2 cellular contexts compared by ENCODE assay signal in genomic region chr2:208069186-208069585, GRCh38.
TF ChIP-seq lines count a peak whose summit lies in the region.

No MANE protein-coding gene starts in this region.

TF ChIP-seq in SK-N-SH, 30 proteins besides CTCF, POLR2A, EP300 and RAD21 (continued from another document):
- no peak for TF ChIP-seq REST (IDR thresholded peaks at IDR 0.05; ENCODE audit: low read depth, low read length)
- TF ChIP-seq ELF1 (IDR thresholded peaks at IDR 0.05) = no peak

TF ChIP-seq in SK-N-SH treated with all-trans-retinoic acid at 6 μM for 48 hours, 23 proteins besides CTCF, POLR2A, EP300 and RAD21 (continued from another document):
- TF ChIP-seq CREB5 (CRISPR knock-in tag; IDR thresholded peaks at IDR 0.05; ENCODE audit: low read depth) (no peak), RARB (CRISPR knock-in tag; IDR thresholded peaks at IDR 0.05) (no peak), ZNF565 (CRISPR knock-in tag; conservative IDR thresholded peaks at IDR 0.05; ENCODE audit: low read depth) (no peak), OSR1 (CRISPR knock-in tag; IDR thresholded peaks at IDR 0.05) (no peak)
